3 cellular contexts compared by ENCODE assay signal in the genomic region with DNA sequence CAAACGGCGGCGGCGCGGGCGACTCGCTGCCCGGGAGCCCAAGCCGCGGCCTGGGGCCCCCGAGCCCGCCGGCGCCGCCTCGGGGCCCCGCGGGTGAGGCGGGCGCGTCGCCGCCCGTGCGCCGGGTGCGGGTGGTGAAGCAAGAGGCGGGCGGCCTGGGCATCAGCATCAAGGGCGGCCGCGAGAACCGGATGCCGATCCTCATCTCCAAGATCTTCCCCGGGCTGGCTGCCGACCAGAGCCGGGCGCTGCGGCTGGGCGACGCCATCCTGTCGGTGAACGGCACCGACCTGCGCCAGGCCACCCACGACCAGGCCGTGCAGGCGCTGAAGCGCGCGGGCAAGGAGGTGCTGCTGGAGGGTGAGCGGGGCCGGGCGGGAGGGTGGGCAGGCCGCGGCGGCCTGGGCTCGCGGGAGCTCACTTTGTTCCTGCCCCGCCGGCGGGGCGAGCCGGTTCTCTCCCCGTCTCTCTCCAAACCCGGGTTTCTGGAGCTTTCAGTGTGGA.
A peak's percentile ranks its signal among the peaks of the same experiment; 100 is the strongest.
TF ChIP-seq lines count a peak whose summit lies in the region.

No MANE protein-coding gene starts in this region.

TF ChIP-seq in GM12891, 5 proteins besides CTCF, POLR2A, EP300 and RAD21:
- TF ChIP-seq SPI1 (IDR thresholded peaks at IDR 0.05; ENCODE audit: low read depth, low read length) (no peak), POU2F2 (IDR thresholded peaks at IDR 0.05; ENCODE audit: low read depth, low read length) (no peak), PAX5 (IDR thresholded peaks at IDR 0.05; ENCODE audit: insufficient read depth, low read length, severe bottlenecking) (no peak), POLR2AphosphoS5 (IDR thresholded peaks at IDR 0.05; ENCODE audit: low read depth, low read length) (no peak), TAF1 (IDR thresholded peaks at IDR 0.05; ENCODE audit: low read depth, low read length) (no peak)

TF ChIP-seq in HCT116, 20 proteins besides CTCF, POLR2A, EP300 and RAD21:
- TF ChIP-seq CEBPB (IDR thresholded peaks at IDR 0.05; ENCODE audit: low read depth) (no peak), TCF7L2 (IDR thresholded peaks at IDR 0.05; ENCODE audit: borderline replicate concordance, extremely low read depth, insufficient read depth, insufficient read length) (peak; percentile 52), FOSL1 (IDR thresholded peaks at IDR 0.05; ENCODE audit: low read depth) (no peak), YY1 (IDR thresholded peaks at IDR 0.05; ENCODE audit: extremely low read depth, insufficient replicate concordance, low read depth, low read length) (no peak), SRF (IDR thresholded peaks at IDR 0.05; ENCODE audit: low read depth) (no peak), ELF1 (IDR thresholded peaks at IDR 0.05; ENCODE audit: borderline replicate concordance, low read depth) (no peak), ZFX (IDR thresholded peaks at IDR 0.05) (peak; percentile 88)
- TF ChIP-seq, protein P1, sequence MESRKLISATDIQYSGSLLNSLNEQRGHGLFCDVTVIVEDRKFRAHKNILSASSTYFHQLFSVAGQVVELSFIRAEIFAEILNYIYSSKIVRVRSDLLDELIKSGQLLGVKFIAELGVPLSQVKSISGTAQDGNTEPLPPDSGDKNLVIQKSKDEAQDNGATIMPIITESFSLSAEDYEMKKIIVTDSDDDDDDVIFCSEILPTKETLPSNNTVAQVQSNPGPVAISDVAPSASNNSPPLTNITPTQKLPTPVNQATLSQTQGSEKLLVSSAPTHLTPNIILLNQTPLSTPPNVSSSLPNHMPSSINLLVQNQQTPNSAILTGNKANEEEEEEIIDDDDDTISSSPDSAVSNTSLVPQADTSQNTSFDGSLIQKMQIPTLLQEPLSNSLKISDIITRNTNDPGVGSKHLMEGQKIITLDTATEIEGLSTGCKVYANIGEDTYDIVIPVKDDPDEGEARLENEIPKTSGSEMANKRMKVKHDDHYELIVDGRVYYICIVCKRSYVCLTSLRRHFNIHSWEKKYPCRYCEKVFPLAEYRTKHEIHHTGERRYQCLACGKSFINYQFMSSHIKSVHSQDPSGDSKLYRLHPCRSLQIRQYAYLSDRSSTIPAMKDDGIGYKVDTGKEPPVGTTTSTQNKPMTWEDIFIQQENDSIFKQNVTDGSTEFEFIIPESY (IDR thresholded peaks at IDR 0.05; ENCODE audit: extremely low read depth, insufficient replicate concordance, low read length), result no peak

TF ChIP-seq in neural cell, 6 proteins besides CTCF, POLR2A, EP300 and RAD21:
- TF ChIP-seq EZH2 (IDR thresholded peaks at IDR 0.05; ENCODE audit: borderline replicate concordance, insufficient read depth, low read length, poor library complexity, severe bottlenecking), result no peak
